17 cellular contexts compared by ENCODE assay signal in the genomic region with DNA sequence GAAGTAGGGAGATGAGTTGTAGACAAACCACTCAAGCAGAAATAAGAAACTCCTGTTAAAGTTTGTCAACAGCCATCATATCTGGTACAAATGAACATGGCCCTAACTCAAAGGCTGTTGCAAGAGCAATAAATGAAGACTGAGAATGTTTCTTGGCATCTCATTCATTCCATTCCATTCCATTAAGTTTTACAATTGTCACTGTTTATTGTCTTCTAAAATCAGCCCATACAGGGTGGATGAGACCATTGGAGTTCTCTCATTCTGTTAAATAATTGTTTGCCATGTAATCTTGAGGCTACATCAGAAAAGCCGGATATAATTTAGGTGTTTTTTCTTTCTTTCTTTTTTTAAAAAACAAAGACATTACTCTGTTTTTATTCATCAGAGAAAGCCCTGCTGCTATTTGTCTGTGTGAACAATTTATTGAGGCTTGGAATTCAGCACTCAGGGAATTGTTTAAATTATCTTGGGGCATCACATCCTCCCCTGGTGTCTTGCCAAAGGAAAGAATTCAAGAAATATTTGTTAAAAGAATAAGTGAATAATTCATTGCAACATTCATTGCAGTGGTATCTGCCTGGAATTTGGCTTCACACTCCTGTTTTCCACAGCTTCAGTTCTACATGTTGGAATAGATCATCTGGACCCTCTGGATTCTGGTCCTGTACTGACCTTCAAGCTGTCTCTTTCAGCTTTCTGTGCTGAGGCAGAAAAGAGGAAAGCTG.
A peak's percentile ranks its signal among the peaks of the same experiment; 100 is the strongest.
DNase-seq lines count a peak whose midpoint lies in the region; ATAC-seq lines count a peak whose summit lies in the region.
"Had no signal": no experiment of that assay in that cellular context is flagged by ENCODE, and none has a peak within 500 bp of the region (broad histone marks: within the 10 kb centered on the region; RNA-seq: fewer than 3 reads in every experiment).

No MANE protein-coding gene starts in this region.

- H3K27me3 ChIP-seq in SJSA1 (replicated peaks), result no peaks in the 10 kb centered on the region

- H3K27ac ChIP-seq in SJSA1, result peak overlapping the region; percentile 74
- H3K27ac ChIP-seq: VCaP had no signal

- no peak for ATAC-seq in GM18870 (IDR thresholded peaks at IDR 0.05; ENCODE audit: unreplicated experiment)
- ATAC-seq: stimulated activated memory B cell treated with anti-CD40 and anti-IgM and Interleukin-4, amounts not matched to agents 10 μg/mL and 1 μg/mL and 100 μg/mL, for 72 hours had no signal

- DNase-seq in AG20443 (ENCODE audit: low spot score) (peak; percentile 69), SJSA1 (ENCODE audit: low read depth in 1 of 2, low spot score in 2 of 2) (peak; percentile 53 to 90), fibroblast of peridontal ligament (ENCODE audit: extremely low read depth) (peak; percentile 96), renal cortical epithelial cell (ENCODE audit: low read depth) (peak; percentile 33), globus pallidus (ENCODE audit: low spot score) (no peak), SIG-M5 (lab: John Stamatoyannopoulos, UW) (no peak), G401 (ENCODE audit: low spot score) (no peak)
- DNase-seq: activated CD8-positive, alpha-beta memory T cell treated with anti-CD3 and anti-CD28 coated beads, Interleukin-2, amount 50 U/mL, for 4 hours; effector CD8-positive, alpha-beta T cell; NCI-H146; NCI-H748 treated with DMSO at 0.1 percent for 48 hours; posterior cingulate gyrus; SHP77 treated with DMSO at 0.1 percent for 48 hours; stimulated activated CD4-positive, alpha-beta T cell treated with anti-CD3 and anti-CD28 coated beads, Interleukin-4, amount 100 ng/mL, for 1 hour had no signal

- H3K4me3 ChIP-seq in SJSA1, result no peak overlapping the region

- H3K36me3 ChIP-seq in SJSA1, result no peaks in the 10 kb centered on the region

- no peaks in the 10 kb centered on the region for H3K9me3 ChIP-seq in SJSA1 (replicated peaks)

- in situ Hi-C loops in G401 (cut with HindIII; ENCODE audit: low sequenced_read_pairs), result no loop called here

- peaks cover 34% of the 10 kb centered on the region for H3K4me1 ChIP-seq in SJSA1 (replicated peaks)

Comparison
In these comparisons a context has a peak if more than half of its experiments do, and no peak if none do; other contexts are left out.
1. DNase-seq: peak in AG20443 (single experiment), SJSA1 (2 of 2), fibroblast of peridontal ligament (single experiment) and renal cortical epithelial cell (single experiment); none in globus pallidus (single experiment), SIG-M5 (single experiment) and G401 (single experiment).